In the genomic region with DNA sequence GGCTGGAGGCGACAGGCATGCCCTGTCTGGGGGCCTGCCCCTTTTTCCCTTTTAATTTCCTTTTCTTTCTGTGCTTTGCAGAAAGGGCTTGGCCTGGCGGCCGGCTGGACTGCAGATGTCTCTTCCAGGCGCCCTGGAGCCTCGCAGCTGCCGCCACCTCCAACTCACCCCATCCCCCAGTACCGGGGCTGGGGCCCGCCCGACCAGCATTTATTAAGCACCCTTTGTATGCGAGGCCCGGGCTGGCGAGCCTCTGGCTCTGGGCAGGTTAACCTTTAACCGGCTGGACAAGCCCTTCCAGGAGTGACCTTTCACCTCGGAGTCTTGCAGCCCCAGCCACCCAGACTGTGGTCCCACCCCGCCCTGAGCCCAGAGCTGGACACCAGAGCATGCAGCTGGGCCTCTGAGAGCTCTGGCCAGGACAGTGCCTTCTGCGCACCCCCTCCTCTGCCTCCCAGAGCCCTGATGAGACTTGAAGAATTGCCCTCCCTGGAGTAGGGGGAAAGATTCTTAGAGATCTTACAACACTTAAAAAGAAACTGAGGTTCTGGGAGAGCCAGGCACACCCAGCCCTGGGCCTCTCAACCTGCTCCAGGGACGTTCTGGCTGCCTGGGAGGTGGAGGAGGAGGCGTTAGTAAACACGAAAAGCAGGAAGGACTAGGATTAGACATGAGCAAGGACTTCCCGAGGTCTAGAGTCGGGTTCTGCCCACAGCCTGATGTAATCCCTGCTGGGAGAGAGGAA, we compare ENCODE assay signal across 6 cellular contexts. TPM values are rescaled to one million over a fixed set of nuclear protein-coding genes. Genes with fewer than 3 reads are reported as not detected.
DNase-seq lines count a peak whose midpoint lies in the region; ATAC-seq and TF ChIP-seq lines count a peak whose summit lies in the region.

No MANE protein-coding gene starts in this region.

- H3K27me3 Mint-ChIP-seq in immature natural killer cell (ENCODE audit: low read depth in 3 of 3) = peaks cover 2 to 9% (median 5%) of the 10 kb centered on the region in 3 donors

- peak overlapping the region; percentile 82 to 90 (median 86) for H3K4me3 Mint-ChIP-seq in immature natural killer cell

- no peak for TF ChIP-seq POLR2A in GM18505 (IDR thresholded peaks at IDR 0.05; ENCODE audit: borderline replicate concordance, extremely low read depth, insufficient read depth, insufficient read length)

- peaks cover 0 to 10% of the 10 kb centered on the region in 2 donors for H3K4me1 Mint-ChIP-seq in immature natural killer cell

- no peak for DNase-seq in immature natural killer cell
- DNase-seq in D341Med (ENCODE audit: low spot score) = no peak
- no peak for DNase-seq in ureter (ENCODE audit: low spot score)
- no peak for DNase-seq in AG08396 (ENCODE audit: low spot score)

- peak; percentile 5 for ATAC-seq in GM18505 (IDR thresholded peaks at IDR 0.05; ENCODE audit: unreplicated experiment)
- peak; percentile 56 for ATAC-seq in SK-N-SH treated with all-trans-retinoic acid at 6 μM for 48 hours

- no peaks in the 10 kb centered on the region for H3K36me3 Mint-ChIP-seq in immature natural killer cell

- H3K9me3 Mint-ChIP-seq in immature natural killer cell = no peaks in the 10 kb centered on the region

- H3K27ac Mint-ChIP-seq in immature natural killer cell = peak overlapping the region in 1 of 6 donors; percentile 41

TF ChIP-seq in SK-N-SH treated with all-trans-retinoic acid at 6 μM for 48 hours, 23 proteins besides CTCF, POLR2A, EP300 and RAD21:
- TF ChIP-seq ZC3H10 (CRISPR knock-in tag; IDR thresholded peaks at IDR 0.05) (no peak), PPARA (CRISPR knock-in tag; IDR thresholded peaks at IDR 0.05; ENCODE audit: borderline replicate concordance) (no peak), TCF4 (CRISPR knock-in tag; IDR thresholded peaks at IDR 0.05; ENCODE audit: borderline replicate concordance) (peak; percentile 84; the same call in 1 of the 2 replicates), CSRNP3 (CRISPR knock-in tag; IDR thresholded peaks at IDR 0.05) (0 out of 2 replicates have a peak, but pooled peaks have one; percentile 16), CSDC2 (CRISPR knock-in tag; IDR thresholded peaks at IDR 0.05) (no peak), BACH2 (CRISPR knock-in tag; IDR thresholded peaks at IDR 0.05; ENCODE audit: borderline replicate concordance) (no peak), ARNTL (CRISPR knock-in tag; IDR thresholded peaks at IDR 0.05; ENCODE audit: borderline replicate concordance, low read depth) (no peak), ZFP3 (CRISPR knock-in tag; IDR thresholded peaks at IDR 0.05) (no peak)
- TF ChIP-seq, protein P1, sequence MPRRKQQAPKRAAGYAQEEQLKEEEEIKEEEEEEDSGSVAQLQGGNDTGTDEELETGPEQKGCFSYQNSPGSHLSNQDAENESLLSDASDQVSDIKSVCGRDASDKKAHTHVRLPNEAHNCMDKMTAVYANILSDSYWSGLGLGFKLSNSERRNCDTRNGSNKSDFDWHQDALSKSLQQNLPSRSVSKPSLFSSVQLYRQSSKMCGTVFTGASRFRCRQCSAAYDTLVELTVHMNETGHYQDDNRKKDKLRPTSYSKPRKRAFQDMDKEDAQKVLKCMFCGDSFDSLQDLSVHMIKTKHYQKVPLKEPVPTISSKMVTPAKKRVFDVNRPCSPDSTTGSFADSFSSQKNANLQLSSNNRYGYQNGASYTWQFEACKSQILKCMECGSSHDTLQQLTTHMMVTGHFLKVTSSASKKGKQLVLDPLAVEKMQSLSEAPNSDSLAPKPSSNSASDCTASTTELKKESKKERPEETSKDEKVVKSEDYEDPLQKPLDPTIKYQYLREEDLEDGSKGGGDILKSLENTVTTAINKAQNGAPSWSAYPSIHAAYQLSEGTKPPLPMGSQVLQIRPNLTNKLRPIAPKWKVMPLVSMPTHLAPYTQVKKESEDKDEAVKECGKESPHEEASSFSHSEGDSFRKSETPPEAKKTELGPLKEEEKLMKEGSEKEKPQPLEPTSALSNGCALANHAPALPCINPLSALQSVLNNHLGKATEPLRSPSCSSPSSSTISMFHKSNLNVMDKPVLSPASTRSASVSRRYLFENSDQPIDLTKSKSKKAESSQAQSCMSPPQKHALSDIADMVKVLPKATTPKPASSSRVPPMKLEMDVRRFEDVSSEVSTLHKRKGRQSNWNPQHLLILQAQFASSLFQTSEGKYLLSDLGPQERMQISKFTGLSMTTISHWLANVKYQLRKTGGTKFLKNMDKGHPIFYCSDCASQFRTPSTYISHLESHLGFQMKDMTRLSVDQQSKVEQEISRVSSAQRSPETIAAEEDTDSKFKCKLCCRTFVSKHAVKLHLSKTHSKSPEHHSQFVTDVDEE (CRISPR knock-in tag; IDR thresholded peaks at IDR 0.05) = no peak; the same call in 1 of the 2 replicates

RNA-seq across cellular contexts. Expression of gene NR2F6, which starts 1.1 kb away (rescaled TPM):
- 1 to 10 TPM in 1 of 3 donors, under 1 TPM in 2; 0.67 to 1.4 (median 0.94) TPM for polyA plus RNA-seq in immature natural killer cell
- 72.1 TPM for total RNA-seq in ureter

RNA-seq across cellular contexts. Expression of gene USHBP1, which starts 17.7 kb away (rescaled TPM):
- not detected for polyA plus RNA-seq in immature natural killer cell
- 7.2 TPM for total RNA-seq in ureter

RNA-seq across cellular contexts. Expression of gene BABAM1, which starts 20.4 kb away (rescaled TPM):
- polyA plus RNA-seq in immature natural killer cell = 100 to 1,000 TPM; 135 to 218 (median 141) TPM
- 67.7 TPM for total RNA-seq in ureter

RNA-seq across cellular contexts. Expression of gene OCEL1, which starts 20.8 kb away (rescaled TPM):
- polyA plus RNA-seq in immature natural killer cell = 10 to 100 TPM; 31.4 to 51.3 (median 42.3) TPM
- total RNA-seq in ureter = 21.9 TPM

RNA-seq across cellular contexts. Expression of gene USE1, which starts 31.7 kb away (rescaled TPM):
- 10 to 100 TPM; 35.4 to 42.0 (median 38.8) TPM for polyA plus RNA-seq in immature natural killer cell
- 20.2 TPM for total RNA-seq in ureter
